Comparison of ENCODE assay signal across 15 cellular contexts in genomic region chr5:5217371-5217770, GRCh38.
DNase-seq lines count a peak whose midpoint lies in the region; ATAC-seq, FAIRE-seq and TF ChIP-seq lines count a peak whose summit lies in the region.
"Had no signal": no experiment of that assay in that cellular context is flagged by ENCODE, and none has a peak within 500 bp of the region (broad histone marks: within the 10 kb centered on the region; RNA-seq: fewer than 3 reads in every experiment).

No MANE protein-coding gene starts in this region.

- TF ChIP-seq CTCF in prostate gland (IDR thresholded peaks at IDR 0.05): no peak

- H3K4me3 ChIP-seq in prostate gland: no peak overlapping the region
- H3K4me3 ChIP-seq: psoas muscle, thoracic aorta had no signal

- ATAC-seq in GM19395 (IDR thresholded peaks at IDR 0.05; ENCODE audit: unreplicated experiment) (peak; percentile 98), HG02798 (IDR thresholded peaks at IDR 0.05; ENCODE audit: poor library complexity, unreplicated experiment) (peak; percentile 80), HG03457 (IDR thresholded peaks at IDR 0.05; ENCODE audit: unreplicated experiment) (peak; percentile 71), left ventricle myocardium superior (no peak)
- ATAC-seq: psoas muscle had no signal

- no peaks in the 10 kb centered on the region for H3K9me3 ChIP-seq in prostate gland
- H3K9me3 ChIP-seq: psoas muscle, thoracic aorta had no signal

- no peak overlapping the region for H3K27ac ChIP-seq in prostate gland
- H3K27ac ChIP-seq: psoas muscle, thoracic aorta had no signal

- no peaks in the 10 kb centered on the region for H3K4me1 ChIP-seq in prostate gland (replicated peaks)

- H3K27me3 ChIP-seq in prostate gland (replicated peaks; ENCODE audit: insufficient read depth): no peaks in the 10 kb centered on the region

- no peaks in the 10 kb centered on the region for H3K36me3 ChIP-seq in prostate gland
- H3K36me3 ChIP-seq: thoracic aorta had no signal

- FAIRE-seq in GM12892 (lab: Jason Lieb, UNC): peak; percentile 17
- FAIRE-seq: colon, RCC 7860 had no signal

- TF ChIP-seq POLR2A in GM12892 (IDR thresholded peaks at IDR 0.05; ENCODE audit: low read depth, low read length): no peak
- TF ChIP-seq POLR2A in prostate gland (IDR thresholded peaks at IDR 0.05): no peak

- intact Hi-C loops in prostate gland (cut with DNase I) (no loop called here), left ventricle myocardium superior (cut with micrococcal nuclease) (no loop called here)

- DNase-seq in GM12892 (ENCODE audit: insufficient read length) (no peak), prostate gland (ENCODE audit: low spot score) (no peak), left ventricle myocardium superior (no peak), NCI-H1105 (lab: John Stamatoyannopoulos, UW) (no peak)
- no peak for DNase-seq in activated CD4-positive, alpha-beta T cell treated with anti-CD3 and anti-CD28 coated beads, Interleukin-2, amount 50 U/mL, for 48 hours
- DNase-seq: activated CD4-positive, alpha-beta T cell treated with anti-CD3 and anti-CD28 coated beads for 4 hours; activated T-cell treated with anti-CD3 and anti-CD28 coated beads, Interleukin-2, amount 50 U/mL, for 48 hours; GF-D8; psoas muscle had no signal

- 41% methylated on average over 1 of the region's 1 CpG for WGBS in prostate gland
